ENCODE assay signal across 12 cellular contexts in the genomic region with DNA sequence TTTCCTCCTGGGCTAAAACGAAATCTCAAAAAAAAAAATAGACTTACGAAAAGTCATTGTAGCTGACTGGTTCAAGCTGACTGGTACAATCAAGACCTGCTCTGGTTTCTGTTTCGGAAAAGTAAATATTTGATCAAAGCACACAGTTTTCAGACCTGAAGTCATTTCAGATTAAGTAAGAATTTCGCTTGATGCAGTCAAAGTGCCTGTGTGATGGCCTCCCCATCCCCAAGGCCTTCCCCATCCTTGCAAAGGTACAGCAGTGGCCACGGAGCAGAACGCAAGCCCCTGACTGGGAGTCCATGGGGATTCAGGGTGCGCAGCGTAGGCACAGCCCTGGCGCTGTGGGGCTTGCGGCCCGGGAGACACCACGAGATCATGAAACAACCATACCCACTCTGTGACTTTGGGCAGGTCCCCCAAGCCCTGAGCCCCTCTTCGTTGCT. TPM values are rescaled to one million over a fixed set of nuclear protein-coding genes. Genes with fewer than 3 reads are reported as not detected.
A peak's percentile ranks its signal among the peaks of the same experiment; 100 is the strongest.
DNase-seq lines count a peak whose midpoint lies in the region; ATAC-seq and TF ChIP-seq lines count a peak whose summit lies in the region.
"Had no signal": no experiment of that assay in that cellular context is flagged by ENCODE, and none has a peak within 500 bp of the region (broad histone marks: within the 10 kb centered on the region; RNA-seq: fewer than 3 reads in every experiment).

No MANE protein-coding gene starts in this region.

- CTCF ChIA-PET in activated naive CD4-positive, alpha-beta T cell treated with anti-CD3 and anti-CD28 coated beads, Interleukin-2, amount 10 ng/mL, durations not matched to agents 7 days and 5 days (lab: Charles Lee): interaction anchor here (0.5 to 1.1 kb wide), 2 partner anchors 70 to 78 kb away, joined by 3 read pairs; no protein-coding TSS in a partner anchor

- peaks cover 38% of the 10 kb centered on the region for H3K4me1 Mint-ChIP-seq in activated naive CD4-positive, alpha-beta T cell treated with anti-CD3 and anti-CD28 coated beads, Interleukin-2, amount 10 ng/mL, durations not matched to agents 7 days and 5 days

- TF ChIP-seq POLR2A in tibial nerve (IDR thresholded peaks at IDR 0.05): no peak

- peaks cover 29% of the 10 kb centered on the region for H3K27me3 Mint-ChIP-seq in activated naive CD4-positive, alpha-beta T cell treated with anti-CD3 and anti-CD28 coated beads, Interleukin-2, amount 10 ng/mL, durations not matched to agents 7 days and 5 days

- intact Hi-C loops in left colon (cut with DNase I, micrococcal nuclease): no loop called here

- H3K4me2 ChIP-seq in OCI-LY3 (ENCODE audit: low read length): peak overlapping the region; percentile 85

- no peak for TF ChIP-seq CTCF in OCI-LY3 (IDR thresholded peaks at IDR 0.05; ENCODE audit: low read depth, low read length)
- no peak for TF ChIP-seq CTCF in tibial nerve (IDR thresholded peaks at IDR 0.05)

- no peaks in the 10 kb centered on the region for H4K20me1 ChIP-seq in OCI-LY3 (ENCODE audit: insufficient read depth, low read length)

- no peak overlapping the region for H3K4me3 Mint-ChIP-seq in activated naive CD4-positive, alpha-beta T cell treated with anti-CD3 and anti-CD28 coated beads, Interleukin-2, amount 10 ng/mL, durations not matched to agents 7 days and 5 days

- peaks cover 66% of the 10 kb centered on the region for H3K4me1 ChIP-seq in OCI-LY3 (ENCODE audit: low read length)
- H3K4me1 ChIP-seq in tibial nerve: peaks cover 0 to 57% (median 28%) of the 10 kb centered on the region in 4 donors

- no peak for DNase-seq in activated naive CD4-positive, alpha-beta T cell treated with anti-CD3 and anti-CD28 coated beads, Interleukin-2, amount 10 ng/mL, durations not matched to agents 7 days and 5 days
- DNase-seq in activated naive CD4-positive, alpha-beta T cell treated with Interleukin-2 at 50 U/mL for 16 hours: no peak
- DNase-seq in left colon (no peak), substantia nigra (lab: John Stamatoyannopoulos, UW) (no peak), tibial nerve (ENCODE audit: low spot score in 2 of 2) (no peak), NK-92 (lab: John Stamatoyannopoulos, UW; ENCODE audit: unreplicated experiment) (no peak)
- DNase-seq: BE2C; left cardiac atrium; stimulated activated CD4-positive, alpha-beta T cell treated with anti-CD3 and anti-CD28 coated beads, Interleukin-4, amount 100 ng/mL, for 1 hour had no signal

- no peaks in the 10 kb centered on the region for H3K79me2 ChIP-seq in OCI-LY3 (ENCODE audit: low read length)

- H3K36me3 ChIP-seq in OCI-LY3 (replicated peaks; ENCODE audit: low read depth, low read length): no peaks in the 10 kb centered on the region
- H3K36me3 ChIP-seq in tibial nerve: no peaks in the 10 kb centered on the region
- H3K36me3 ChIP-seq: BE2C had no signal

- no peak overlapping the region for H2AFZ ChIP-seq in OCI-LY3 (ENCODE audit: low read depth, low read length)

- no peaks in the 10 kb centered on the region for H3K36me3 Mint-ChIP-seq in activated naive CD4-positive, alpha-beta T cell treated with anti-CD3 and anti-CD28 coated beads, Interleukin-2, amount 10 ng/mL, durations not matched to agents 7 days and 5 days

- peak overlapping the region; percentile 70 for H3K4me3 ChIP-seq in OCI-LY3 (ENCODE audit: low read length)
- no peak overlapping the region for H3K4me3 ChIP-seq in tibial nerve

- peak overlapping the region; percentile 54 for H3K9ac ChIP-seq in OCI-LY3 (ENCODE audit: low read length)

- no peak for TF ChIP-seq EP300 in tibial nerve (IDR thresholded peaks at IDR 0.05)

- no peaks in the 10 kb centered on the region for H3K9me3 ChIP-seq in OCI-LY3 (ENCODE audit: insufficient read depth, low read length)
- H3K9me3 ChIP-seq in tibial nerve: no peaks in the 10 kb centered on the region
- H3K9me3 ChIP-seq: BE2C had no signal

- WGBS in tibial nerve, 2 donors: 60 to 77% methylated on average over 8 to 13 of the region's 13 CpGs

- peak overlapping the region; percentile 34 for H3K27ac Mint-ChIP-seq in activated naive CD4-positive, alpha-beta T cell treated with anti-CD3 and anti-CD28 coated beads, Interleukin-2, amount 10 ng/mL, durations not matched to agents 7 days and 5 days

- peak; percentile 18 for ATAC-seq in left colon
- no peak for ATAC-seq in GM18858 (IDR thresholded peaks at IDR 0.05; ENCODE audit: unreplicated experiment)

- H3K27me3 ChIP-seq in OCI-LY3 (ENCODE audit: low read depth, low read length) (peaks cover 34% of the 10 kb centered on the region), tibial nerve (peaks cover 0 to 4% of the 10 kb centered on the region in 2 donors)
- H3K27me3 ChIP-seq: BE2C had no signal

- no peaks in the 10 kb centered on the region for H3K9me3 Mint-ChIP-seq in activated naive CD4-positive, alpha-beta T cell treated with anti-CD3 and anti-CD28 coated beads, Interleukin-2, amount 10 ng/mL, durations not matched to agents 7 days and 5 days

- H3K27ac ChIP-seq in OCI-LY3 (ENCODE audit: low read length) (peak overlapping the region; percentile 94), substantia nigra (ENCODE audit: low read depth, low read length, poor library complexity, severe bottlenecking) (peak overlapping the region; percentile 45), tibial nerve (peak overlapping the region in 2 of 4 donors; percentile 69 to 71)
- H3K27ac ChIP-seq: HL-60 had no signal

RNA-seq across cellular contexts. Expression of gene CHST15, which starts 29.2 kb away (rescaled TPM):
- total RNA-seq in left colon (10 to 100 TPM in 1 of 2 donors, 1 to 10 TPM in 1; 2.7 to 11.6 TPM), tibial nerve (10 to 100 TPM; 29.8 to 45.6 (median 34.3) TPM)
